18 cellular contexts compared by ENCODE assay signal in the genomic region with DNA sequence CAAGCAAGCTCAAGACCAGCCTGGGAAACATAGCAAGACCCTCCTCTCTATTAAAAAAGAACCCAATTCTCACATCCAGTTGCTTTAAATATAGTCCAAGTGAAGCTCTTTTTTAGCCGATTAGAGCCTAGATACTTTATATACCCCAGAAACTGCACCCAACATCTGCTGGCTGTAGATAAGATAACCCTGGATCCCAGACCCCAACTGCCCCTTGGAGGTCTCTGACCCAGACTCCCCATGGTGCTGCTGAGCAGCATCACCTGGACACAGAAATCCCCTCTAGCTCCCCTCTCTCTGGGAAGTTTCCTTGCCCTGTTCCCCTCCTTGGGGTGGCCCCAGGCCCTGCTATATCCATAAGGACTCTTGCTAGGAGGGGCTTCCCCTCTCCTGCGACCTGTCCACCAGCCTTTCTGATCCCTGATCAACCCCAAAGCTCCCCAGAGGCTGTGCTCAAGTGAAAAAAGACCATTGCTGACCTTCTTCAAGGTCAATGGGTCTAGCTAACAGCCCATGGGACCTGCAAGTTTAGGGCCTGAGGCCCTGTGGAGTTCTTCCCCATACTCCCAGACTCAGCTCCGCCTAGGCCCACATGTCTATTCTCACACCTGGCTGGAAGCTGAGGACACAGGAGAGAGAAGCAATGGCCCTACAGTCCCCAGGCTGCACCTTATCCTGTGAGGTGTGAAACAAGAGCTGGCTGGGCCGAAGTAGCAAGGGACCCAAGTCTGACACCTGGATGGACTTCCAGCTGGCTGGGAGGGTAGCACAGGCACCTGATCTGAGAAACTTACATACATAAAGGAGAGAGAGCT.
"Had no signal": no experiment of that assay in that cellular context is flagged by ENCODE, and none has a peak within 500 bp of the region (broad histone marks: within the 10 kb centered on the region; RNA-seq: fewer than 3 reads in every experiment).

No MANE protein-coding gene starts in this region.

- DNase-seq: activated CD4-positive, alpha-beta T cell treated with anti-CD3 and anti-CD28 coated beads, Interleukin-2, amount 50 U/mL, for 1 hour; activated T-cell treated with anti-CD3 and anti-CD28 coated beads, Interleukin-2, amount 50 U/mL, for 1 hour; amygdala; body of pancreas; central memory CD4-positive, alpha-beta T cell; cortex of kidney; effector CD4-positive, alpha-beta T cell; foreskin fibroblast; head of caudate nucleus; nucleus accumbens; stimulated activated CD4-positive, alpha-beta T cell treated with anti-CD3 and anti-CD28 coated beads, Interleukin-15, amount 100 ng/mL, for 24 hours; stimulated activated CD4-positive, alpha-beta T cell treated with anti-CD3 and anti-CD28 coated beads, Interleukin-4, amount 100 ng/mL, for 24 hours; stimulated activated naive CD4-positive, alpha-beta T cell treated with Interleukin-2 at 50 U/mL for 16 hours; substantia nigra; trophoblast cell had no signal

- FAIRE-seq: endothelial cell of umbilical vein, TTC549 had no signal

- H3K9me3 ChIP-seq: body of pancreas had no signal

- ATAC-seq: activated naive CD4-positive, alpha-beta T cell treated with anti-CD3 and anti-CD28 coated beads, Interleukin-2, amount 50 U/mL, for 72 hours; body of pancreas had no signal

- H3K4me3 ChIP-seq: body of pancreas had no signal

- H3K27me3 ChIP-seq: body of pancreas had no signal

- H3K4me1 ChIP-seq: body of pancreas had no signal

- H3K27ac ChIP-seq: body of pancreas had no signal
